Comparison of ENCODE assay signal across 27 cellular contexts in the genomic region with DNA sequence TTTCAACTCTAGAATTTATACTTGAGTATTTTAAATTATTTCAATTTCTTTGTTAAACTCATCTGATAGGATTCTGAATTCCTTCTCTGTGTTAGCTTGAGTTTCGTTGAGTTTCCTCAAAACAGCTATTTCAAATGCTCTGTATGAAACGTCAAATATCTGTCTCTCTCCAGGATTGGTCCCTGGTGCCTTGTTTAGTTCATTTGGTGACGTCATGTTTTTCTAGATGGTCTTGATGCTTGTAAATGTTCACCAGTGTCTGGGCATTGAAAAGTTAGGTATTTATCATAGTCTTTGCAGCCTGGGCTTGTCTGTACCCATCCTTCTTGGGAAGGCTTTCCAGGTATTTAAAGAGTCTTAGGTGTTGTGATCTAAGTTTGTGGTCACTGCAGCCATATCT.
"Had no signal": no experiment of that assay in that cellular context is flagged by ENCODE, and none has a peak within 500 bp of the region (broad histone marks: within the 10 kb centered on the region; RNA-seq: fewer than 3 reads in every experiment).

No MANE protein-coding gene starts in this region.

- FAIRE-seq: colon, endometrium, endothelial cell of umbilical vein, frontal cortex had no signal

- ATAC-seq: effector memory CD8-positive, alpha-beta T cell; esophagus mucosa; gastrocnemius medialis; gastroesophageal sphincter; heart left ventricle; heart right ventricle had no signal

- H3K4me3 ChIP-seq: colonic mucosa, coronary artery, dorsolateral prefrontal cortex, esophagus muscularis mucosa, esophagus squamous epithelium, gastrocnemius medialis, gastroesophageal sphincter, heart left ventricle, heart right ventricle had no signal

- H3K27ac ChIP-seq: colonic mucosa, coronary artery, dorsolateral prefrontal cortex, epithelial cell of prostate, esophagus muscularis mucosa, esophagus squamous epithelium, gastrocnemius medialis, gastroesophageal sphincter, heart left ventricle, heart right ventricle had no signal

- H3K27me3 ChIP-seq: colonic mucosa, dorsolateral prefrontal cortex, esophagus muscularis mucosa, esophagus squamous epithelium, gastrocnemius medialis, gastroesophageal sphincter, heart left ventricle, heart right ventricle had no signal

- H3K9me3 ChIP-seq: colonic mucosa, esophagus muscularis mucosa, esophagus squamous epithelium, gastrocnemius medialis had no signal

- DNase-seq: colonic mucosa; cortex of kidney; dermis blood vessel endothelial cell; dorsolateral prefrontal cortex; effector CD4-positive, alpha-beta T cell; effector CD8-positive, alpha-beta T cell; effector memory CD4-positive, alpha-beta T cell; effector memory CD8-positive, alpha-beta T cell; endodermal cell; erythroblast; esophagus squamous epithelium; foreskin fibroblast; foreskin melanocyte; gastrocnemius medialis; glutamatergic neuron; head of caudate nucleus; heart left ventricle; heart right ventricle had no signal

- H3K36me3 ChIP-seq: colonic mucosa, esophagus muscularis mucosa, esophagus squamous epithelium, gastrocnemius medialis, gastroesophageal sphincter, heart left ventricle, heart right ventricle had no signal

- H3K4me1 ChIP-seq: colonic mucosa, esophagus muscularis mucosa, esophagus squamous epithelium, gastrocnemius medialis, gastroesophageal sphincter, heart left ventricle, heart right ventricle had no signal
